9 cellular contexts compared by ENCODE assay signal in genomic region chr14:68548194-68549056, GRCh38.
DNase-seq lines count a peak whose midpoint lies in the region; ATAC-seq, FAIRE-seq and TF ChIP-seq lines count a peak whose summit lies in the region.
"Had no signal": no experiment of that assay in that cellular context is flagged by ENCODE, and none has a peak within 500 bp of the region (broad histone marks: within the 10 kb centered on the region; RNA-seq: fewer than 3 reads in every experiment).

No MANE protein-coding gene starts in this region.

- H3K9me3 Mint-ChIP-seq in astrocyte (ENCODE audit: unreplicated experiment): no peaks in the 10 kb centered on the region
- no peaks in the 10 kb centered on the region for H3K9me3 Mint-ChIP-seq in activated T-cell treated with anti-CD3 and anti-CD28 coated beads, Interleukin-2, amount 50 U/mL, for 72 hours

- no peak for ATAC-seq in activated T-cell treated with anti-CD3 and anti-CD28 coated beads, Interleukin-2, amount 50 U/mL, for 72 hours (replicated peaks in 1 of 2)

- H3K36me3 ChIP-seq in astrocyte (ENCODE audit: insufficient read depth, low read length) (no peaks in the 10 kb centered on the region), iPS-15b (ENCODE audit: control insufficient read depth, insufficient read depth, low read length) (no peaks in the 10 kb centered on the region), small intestine (ENCODE audit: control insufficient read depth in 2 of 2, insufficient read depth in 2 of 2, low read length in 2 of 2) (no peaks in the 10 kb centered on the region)

- peak overlapping the region; percentile 63 for H2AFZ ChIP-seq in astrocyte (ENCODE audit: low read depth, low read length)

- H3K27ac Mint-ChIP-seq in astrocyte (ENCODE audit: unreplicated experiment): peak overlapping the region; percentile 29
- H3K27ac Mint-ChIP-seq in activated T-cell treated with anti-CD3 and anti-CD28 coated beads, Interleukin-2, amount 50 U/mL, for 72 hours: no peak overlapping the region

- H3K4me2 ChIP-seq in astrocyte (ENCODE audit: low read length): peak overlapping the region; percentile 78

- DNase-seq in HK-2 (ENCODE audit: unreplicated experiment): peak; percentile 38
- peak; percentile 99 for DNase-seq in astrocyte (ENCODE audit: low read depth)
- no peak for DNase-seq in small intestine
- DNase-seq in SKM-1 treated with dmso at 0.1 percent for 144 hours (lab: John Stamatoyannopoulos, UW; ENCODE audit: unreplicated experiment): no peak
- no peak for DNase-seq in activated naive CD4-positive, alpha-beta T cell (lab: John Stamatoyannopoulos, UW)
- no peak for DNase-seq in activated T-cell treated with anti-CD3 and anti-CD28 coated beads, Interleukin-2, amount 50 U/mL, for 72 hours
- DNase-seq in DMS 273 treated with DMSO at 0.1 percent for 48 hours (lab: John Stamatoyannopoulos, UW): no peak
- DNase-seq: naive B cell had no signal

- H3K4me3 Mint-ChIP-seq in astrocyte (ENCODE audit: unreplicated experiment): no peak overlapping the region
- no peak overlapping the region for H3K4me3 Mint-ChIP-seq in activated T-cell treated with anti-CD3 and anti-CD28 coated beads, Interleukin-2, amount 50 U/mL, for 72 hours
- H3K4me3 Mint-ChIP-seq: naive B cell had no signal

- H3K9ac ChIP-seq in astrocyte (ENCODE audit: low read length) (peak overlapping the region; percentile 82), iPS-15b (ENCODE audit: low read depth, low read length) (no peak overlapping the region)

- H3K27ac ChIP-seq in astrocyte (ENCODE audit: low read depth, low read length) (peak overlapping the region; percentile 98), small intestine (ENCODE audit: low read depth in 1 of 2, low read length in 1 of 2) (peak overlapping the region; percentile 1 to 86)

- H3K79me2 ChIP-seq in astrocyte (ENCODE audit: insufficient read depth, low read length): no peaks in the 10 kb centered on the region

- H3K27me3 ChIP-seq in astrocyte (ENCODE audit: insufficient read depth, low read length) (no peaks in the 10 kb centered on the region), iPS-15b (ENCODE audit: control insufficient read depth, insufficient read depth, low read length) (peaks cover 3% of the 10 kb centered on the region), small intestine (ENCODE audit: control insufficient read depth in 2 of 2, insufficient read depth in 2 of 2, low read length in 2 of 2) (no peaks in the 10 kb centered on the region)

- TF ChIP-seq CTCF in astrocyte (IDR thresholded peaks at IDR 0.05; ENCODE audit: insufficient read depth, low read depth, low read length): no peak

- WGBS in small intestine, 3 donors: 73 to 94% (median 89%) methylated on average over 14 of the region's 14 CpGs

- H3K9me3 ChIP-seq in astrocyte (ENCODE audit: insufficient read depth, low read depth, low read length) (no peaks in the 10 kb centered on the region), iPS-15b (ENCODE audit: control insufficient read depth, insufficient read depth, low read length) (no peaks in the 10 kb centered on the region), small intestine (ENCODE audit: control insufficient read depth, low read depth) (no peaks in the 10 kb centered on the region)

- H3K4me1 Mint-ChIP-seq in astrocyte (ENCODE audit: low read depth, unreplicated experiment): peaks cover 39% of the 10 kb centered on the region
- H3K4me1 Mint-ChIP-seq in activated T-cell treated with anti-CD3 and anti-CD28 coated beads, Interleukin-2, amount 50 U/mL, for 72 hours (ENCODE audit: low read depth): no peaks in the 10 kb centered on the region

- H3K4me1 ChIP-seq in astrocyte (ENCODE audit: insufficient read depth, low read length): peaks cover 51% of the 10 kb centered on the region
- peaks cover 17% of the 10 kb centered on the region for H3K4me1 ChIP-seq in iPS-15b (ENCODE audit: control insufficient read depth, insufficient read depth, low read length)
- H3K4me1 ChIP-seq in small intestine (ENCODE audit: control insufficient read depth in 2 of 2, insufficient read depth in 1 of 2, low read depth in 1 of 2, low read length in 1 of 2): peaks cover 0 to 7% of the 10 kb centered on the region in 2 donors

- H3K36me3 Mint-ChIP-seq in astrocyte (ENCODE audit: low read depth, unreplicated experiment): no peaks in the 10 kb centered on the region
- no peaks in the 10 kb centered on the region for H3K36me3 Mint-ChIP-seq in activated T-cell treated with anti-CD3 and anti-CD28 coated beads, Interleukin-2, amount 50 U/mL, for 72 hours (ENCODE audit: insufficient read depth in 2 of 2)
- H3K36me3 Mint-ChIP-seq: naive B cell had no signal

- H4K20me1 ChIP-seq in astrocyte (ENCODE audit: insufficient read depth, low read length): no peaks in the 10 kb centered on the region

- H3K4me3 ChIP-seq in astrocyte (ENCODE audit: insufficient read depth, low read depth, low read length): peak overlapping the region; percentile 19
- H3K4me3 ChIP-seq in iPS-15b (ENCODE audit: low read depth, low read length): peak overlapping the region; percentile 6
- no peak overlapping the region for H3K4me3 ChIP-seq in small intestine (ENCODE audit: low read depth in 1 of 2, low read length in 2 of 2)

- H3K27me3 Mint-ChIP-seq in astrocyte (ENCODE audit: low read depth, unreplicated experiment): no peaks in the 10 kb centered on the region
- H3K27me3 Mint-ChIP-seq in activated T-cell treated with anti-CD3 and anti-CD28 coated beads, Interleukin-2, amount 50 U/mL, for 72 hours (ENCODE audit: low read depth): no peaks in the 10 kb centered on the region
- H3K27me3 Mint-ChIP-seq: naive B cell had no signal

- FAIRE-seq in astrocyte (lab: Jason Lieb, UNC) (no peak), small intestine (lab: Jason Lieb, UNC) (no peak)

Comparison
In these comparisons a context has a peak if more than half of its experiments do, and no peak if none do; other contexts are left out.
1. DNase-seq: peak in HK-2 (single experiment) and astrocyte (single experiment); none in small intestine (single experiment), SKM-1 treated with dmso at 0.1 percent for 144 hours (single experiment), activated naive CD4-positive, alpha-beta T cell (0 of 4), activated T-cell treated with anti-CD3 and anti-CD28 coated beads, Interleukin-2, amount 50 U/mL, for 72 hours (0 of 2) and DMS 273 treated with DMSO at 0.1 percent for 48 hours (single experiment).
2. H3K4me3 ChIP-seq: peak in astrocyte (single experiment) and iPS-15b (single experiment); none in small intestine (0 of 2).